ENCODE assay signal across 22 cellular contexts in genomic region chr2:114610677-114611076, GRCh38.
DNase-seq lines count a peak whose midpoint lies in the region; ATAC-seq and TF ChIP-seq lines count a peak whose summit lies in the region.
"Had no signal": no experiment of that assay in that cellular context is flagged by ENCODE, and none has a peak within 500 bp of the region (broad histone marks: within the 10 kb centered on the region; RNA-seq: fewer than 3 reads in every experiment).

No MANE protein-coding gene starts in this region.

- no peaks in the 10 kb centered on the region for H3K4me1 Mint-ChIP-seq in nephron progenitor cell
- no peaks in the 10 kb centered on the region for H3K4me1 Mint-ChIP-seq in activated T-cell treated with anti-CD3 and anti-CD28 coated beads, Interleukin-2, amount 50 U/mL, for 72 hours (ENCODE audit: low read depth)
- H3K4me1 Mint-ChIP-seq: activated B cell treated with CpG ODN at 0.5 μM for 24 hours; activated CD8-positive, alpha-beta memory T cell treated with anti-CD3 and anti-CD28 coated beads, Interleukin-2, amount 10 ng/mL, durations not matched to agents 7 days and 5 days; natural killer cell had no signal

- TF ChIP-seq CTCF in nephron progenitor cell (IDR thresholded peaks at IDR 0.05) = no peak

- H3K4me3 Mint-ChIP-seq in nephron progenitor cell = no peak overlapping the region
- H3K4me3 Mint-ChIP-seq in activated T-cell treated with anti-CD3 and anti-CD28 coated beads, Interleukin-2, amount 50 U/mL, for 72 hours = no peak overlapping the region
- H3K4me3 Mint-ChIP-seq: activated B cell treated with CpG ODN at 0.5 μM for 24 hours; activated CD8-positive, alpha-beta memory T cell treated with anti-CD3 and anti-CD28 coated beads, Interleukin-2, amount 10 ng/mL, durations not matched to agents 7 days and 5 days; natural killer cell had no signal

- H3K36me3 Mint-ChIP-seq in nephron progenitor cell (ENCODE audit: low read depth) = no peaks in the 10 kb centered on the region
- no peaks in the 10 kb centered on the region for H3K36me3 Mint-ChIP-seq in activated T-cell treated with anti-CD3 and anti-CD28 coated beads, Interleukin-2, amount 50 U/mL, for 72 hours (ENCODE audit: insufficient read depth in 2 of 2)
- H3K36me3 Mint-ChIP-seq: activated CD8-positive, alpha-beta memory T cell treated with anti-CD3 and anti-CD28 coated beads, Interleukin-2, amount 10 ng/mL, durations not matched to agents 7 days and 5 days; natural killer cell had no signal

- DNase-seq in DMS 273 (lab: John Stamatoyannopoulos, UW; ENCODE audit: unreplicated experiment) (peak; percentile 57), NCI-H1105 treated with DMSO at 0.1 percent for 48 hours (lab: John Stamatoyannopoulos, UW) (peak; percentile 56), ecto neural progenitor cell (ENCODE audit: low spot score) (peak; percentile 49), nephron progenitor cell (peak; percentile 3)
- no peak for DNase-seq in activated T-cell treated with anti-CD3 and anti-CD28 coated beads, Interleukin-2, amount 50 U/mL, for 72 hours
- DNase-seq: activated B cell treated with CpG ODN at 0.5 μM for 24 hours; activated CD4-positive, alpha-beta T cell treated with anti-CD3 and anti-CD28 coated beads, Interleukin-2, amount 50 U/mL, for 1 hour; activated CD8-positive, alpha-beta memory T cell treated with anti-CD3 and anti-CD28 coated beads, Interleukin-2, amount 10 ng/mL, durations not matched to agents 7 days and 5 days; activated naive CD4-positive, alpha-beta T cell; activated T-cell treated with anti-CD3 and anti-CD28 coated beads, Interleukin-2, amount 50 U/mL, for 48 hours; DMS79 treated with DMSO at 0.1 percent for 48 hours; kidney; natural killer cell; NCI-H1092; NCI-H510A; PC-9; SHP77 treated with DMSO at 0.1 percent for 48 hours; stomach; T1000; tibial artery had no signal

- H3K27ac Mint-ChIP-seq in nephron progenitor cell = peak overlapping the region; percentile 31
- no peak overlapping the region for H3K27ac Mint-ChIP-seq in activated T-cell treated with anti-CD3 and anti-CD28 coated beads, Interleukin-2, amount 50 U/mL, for 72 hours
- H3K27ac Mint-ChIP-seq: activated B cell treated with CpG ODN at 0.5 μM for 24 hours; activated CD8-positive, alpha-beta memory T cell treated with anti-CD3 and anti-CD28 coated beads, Interleukin-2, amount 10 ng/mL, durations not matched to agents 7 days and 5 days; natural killer cell had no signal

- H3K9me3 Mint-ChIP-seq in nephron progenitor cell = no peaks in the 10 kb centered on the region
- peaks cover 2% of the 10 kb centered on the region in 2 donors for H3K9me3 Mint-ChIP-seq in activated T-cell treated with anti-CD3 and anti-CD28 coated beads, Interleukin-2, amount 50 U/mL, for 72 hours
- H3K9me3 Mint-ChIP-seq: activated B cell treated with CpG ODN at 0.5 μM for 24 hours had no signal

- peaks cover 4% of the 10 kb centered on the region for H3K27me3 Mint-ChIP-seq in nephron progenitor cell (ENCODE audit: low read depth, poor library complexity)
- H3K27me3 Mint-ChIP-seq in activated T-cell treated with anti-CD3 and anti-CD28 coated beads, Interleukin-2, amount 50 U/mL, for 72 hours (ENCODE audit: low read depth) = no peaks in the 10 kb centered on the region
- H3K27me3 Mint-ChIP-seq: activated B cell treated with CpG ODN at 0.5 μM for 24 hours; activated CD8-positive, alpha-beta memory T cell treated with anti-CD3 and anti-CD28 coated beads, Interleukin-2, amount 10 ng/mL, durations not matched to agents 7 days and 5 days had no signal

- no peak for ATAC-seq in activated T-cell treated with anti-CD3 and anti-CD28 coated beads, Interleukin-2, amount 50 U/mL, for 72 hours (replicated peaks in 1 of 2)
- no peak for ATAC-seq in HG02938 (IDR thresholded peaks at IDR 0.05; ENCODE audit: unreplicated experiment)
- ATAC-seq in GM18520 (IDR thresholded peaks at IDR 0.05; ENCODE audit: unreplicated experiment) = no peak
- ATAC-seq: activated CD8-positive, alpha-beta memory T cell treated with anti-CD3 and anti-CD28 coated beads, Interleukin-2, amount 10 ng/mL, durations not matched to agents 7 days and 5 days; natural killer cell had no signal

Comparison
In these comparisons a context has a peak if more than half of its experiments do, and no peak if none do; other contexts are left out.
1. DNase-seq: peak in DMS 273 (single experiment), NCI-H1105 treated with DMSO at 0.1 percent for 48 hours (single experiment), ecto neural progenitor cell (single experiment) and nephron progenitor cell (single experiment); none in activated T-cell treated with anti-CD3 and anti-CD28 coated beads, Interleukin-2, amount 50 U/mL, for 72 hours (0 of 2).